Comparison of ENCODE assay signal across 1 cellular context in genomic region chr1:43968348-43968948, GRCh38.
TF ChIP-seq lines count a peak whose summit lies in the region.

No MANE protein-coding gene starts in this region.

TF ChIP-seq in HepG2, 621 proteins besides CTCF, POLR2A, EP300 and RAD21 (continued from another document):
- no peak for TF ChIP-seq ZNF180 (CRISPR knock-in tag; IDR thresholded peaks at IDR 0.05; ENCODE audit: borderline replicate concordance, low read depth)
- TF ChIP-seq SMYD3 (CRISPR knock-in tag; IDR thresholded peaks at IDR 0.05): no peak
- no peak for TF ChIP-seq SOX13 (IDR thresholded peaks at IDR 0.05)
- TF ChIP-seq SOX13 (CRISPR knock-in tag; conservative IDR thresholded peaks at IDR 0.05 in 1 of 2, IDR thresholded peaks at IDR 0.05 in 1 of 2): no peak
- no peak for TF ChIP-seq ZNF224 (CRISPR knock-in tag; IDR thresholded peaks at IDR 0.05)
